8 cellular contexts compared by ENCODE assay signal in the genomic region with DNA sequence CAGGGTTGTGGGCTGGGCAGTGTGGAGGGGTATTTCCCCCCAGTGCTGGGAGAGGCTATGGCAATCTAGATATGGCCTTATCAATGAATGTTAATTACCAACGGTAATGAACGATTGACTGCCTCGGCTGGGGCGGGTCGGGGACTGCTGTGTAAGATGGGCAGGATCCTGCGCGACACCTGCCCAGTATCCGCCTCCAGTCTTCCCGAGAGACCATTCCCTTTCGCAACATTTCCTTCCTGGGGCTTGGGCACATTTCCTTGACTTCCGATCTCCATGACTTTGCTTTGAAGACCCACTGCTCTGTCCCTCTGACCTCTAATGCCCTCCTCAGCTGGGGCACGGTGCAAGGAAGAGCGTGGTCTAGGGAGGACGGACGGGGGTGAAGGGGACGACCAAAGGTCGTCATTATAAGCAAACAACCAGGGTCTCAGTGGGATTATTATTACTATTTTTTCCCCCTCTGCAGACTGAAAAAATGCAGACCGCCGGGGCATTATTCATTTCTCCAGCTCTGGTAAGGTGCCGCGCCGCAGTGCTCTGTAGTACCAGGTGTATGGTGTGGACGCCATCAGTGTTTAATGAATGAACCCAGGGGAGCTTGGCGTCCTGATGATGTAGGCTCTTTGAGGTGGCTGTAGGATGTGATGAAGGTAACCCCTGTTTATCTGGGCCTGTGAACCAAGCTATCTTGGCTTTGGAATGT. TPM values are rescaled to one million over a fixed set of nuclear protein-coding genes. Genes with fewer than 3 reads are reported as not detected.
DNase-seq lines count a peak whose midpoint lies in the region; ATAC-seq and TF ChIP-seq lines count a peak whose summit lies in the region.

No MANE protein-coding gene starts in this region.

- H3K4me2 ChIP-seq in hepatocyte: peak overlapping the region; percentile 96

- peak overlapping the region; percentile 88 for H3K4me3 Mint-ChIP-seq in activated CD8-positive, alpha-beta memory T cell treated with anti-CD3 and anti-CD28 coated beads, Interleukin-2, amount 10 ng/mL, durations not matched to agents 7 days and 5 days
- peak overlapping the region; percentile 94 for H3K4me3 Mint-ChIP-seq in activated CD8-positive, alpha-beta T cell treated with anti-CD3 and anti-CD28 coated beads for 36 hours

- POLR2A ChIA-PET in activated CD8-positive, alpha-beta T cell treated with anti-CD3 and anti-CD28 coated beads for 36 hours (lab: Charles Lee): interaction anchor here (1.0 to 3.6 kb wide), 8 partner anchors 10 to 71 kb away, joined by 3 to 62 read pairs (median 4); a partner anchor contains a TSS

- no peak for DNase-seq in activated CD8-positive, alpha-beta memory T cell treated with anti-CD3 and anti-CD28 coated beads, Interleukin-2, amount 10 ng/mL, durations not matched to agents 7 days and 5 days
- no peak for DNase-seq in activated CD8-positive, alpha-beta memory T cell treated with anti-CD3 and anti-CD28 coated beads for 24 hours
- peak; percentile 38 for DNase-seq in activated CD8-positive, alpha-beta T cell treated with anti-CD3 and anti-CD28 coated beads for 36 hours
- no peak for DNase-seq in hepatocyte (ENCODE audit: low spot score)
- DNase-seq in stimulated activated naive CD8-positive, alpha-beta T cell treated with anti-CD3 and anti-CD28 coated beads, Interleukin-15, Interleukin-2, amounts not matched to agents 100 U/mL and 50 U/mL, for 24 hours: peak; percentile 15
- no peak for DNase-seq in activated CD8-positive, alpha-beta memory T cell treated with anti-CD3 and anti-CD28 coated beads, Interleukin-2, amount 50 U/mL, for 48 hours
- no peak for DNase-seq in NCI-H2029 (lab: John Stamatoyannopoulos, UW)

- H3K4me1 Mint-ChIP-seq in activated CD8-positive, alpha-beta memory T cell treated with anti-CD3 and anti-CD28 coated beads, Interleukin-2, amount 10 ng/mL, durations not matched to agents 7 days and 5 days: peaks cover 43% of the 10 kb centered on the region
- peaks cover 26% of the 10 kb centered on the region for H3K4me1 Mint-ChIP-seq in activated CD8-positive, alpha-beta T cell treated with anti-CD3 and anti-CD28 coated beads for 36 hours (ENCODE audit: low read depth)

- ATAC-seq in activated CD8-positive, alpha-beta memory T cell treated with anti-CD3 and anti-CD28 coated beads, Interleukin-2, amount 10 ng/mL, durations not matched to agents 7 days and 5 days: no peak
- ATAC-seq in activated CD8-positive, alpha-beta T cell treated with anti-CD3 and anti-CD28 coated beads for 36 hours: no peak
- ATAC-seq in stimulated activated naive CD8-positive, alpha-beta T cell treated with anti-CD3 and anti-CD28 coated beads, Interleukin-15, Interleukin-2, amounts not matched to agents 100 U/mL and 50 U/mL, for 24 hours: no peak
- no peak for ATAC-seq in GM21737 (IDR thresholded peaks at IDR 0.05; ENCODE audit: unreplicated experiment)

- H3K9me2 ChIP-seq in hepatocyte (replicated peaks; ENCODE audit: insufficient read depth): no peaks in the 10 kb centered on the region

- H3K36me3 Mint-ChIP-seq in activated CD8-positive, alpha-beta memory T cell treated with anti-CD3 and anti-CD28 coated beads, Interleukin-2, amount 10 ng/mL, durations not matched to agents 7 days and 5 days: peaks cover 12% of the 10 kb centered on the region
- H3K36me3 Mint-ChIP-seq in activated CD8-positive, alpha-beta T cell treated with anti-CD3 and anti-CD28 coated beads for 36 hours (ENCODE audit: low read depth): peaks cover 42% of the 10 kb centered on the region

- H3K36me3 ChIP-seq in hepatocyte (replicated peaks; ENCODE audit: insufficient read depth, low read depth): no peaks in the 10 kb centered on the region

- CTCF ChIA-PET in activated CD8-positive, alpha-beta memory T cell treated with anti-CD3 and anti-CD28 coated beads, Interleukin-2, amount 10 ng/mL, durations not matched to agents 7 days and 5 days (lab: Charles Lee): interaction anchor here (0.9 to 3.8 kb wide), 11 partner anchors 9 to 299 kb away, joined by 3 to 29 read pairs (median 4); a partner anchor contains a TSS
- CTCF ChIA-PET in activated CD8-positive, alpha-beta T cell treated with anti-CD3 and anti-CD28 coated beads for 36 hours (lab: Charles Lee): interaction anchor here (0.9 to 4.4 kb wide), 9 partner anchors 9 to 257 kb away, joined by 3 to 23 read pairs (median 5); no protein-coding TSS in a partner anchor

- H3K9me3 ChIP-seq in hepatocyte (ENCODE audit: low read depth): no peaks in the 10 kb centered on the region

- peaks cover 17% of the 10 kb centered on the region for H3K79me2 ChIP-seq in hepatocyte

- H3K27ac Mint-ChIP-seq in activated CD8-positive, alpha-beta memory T cell treated with anti-CD3 and anti-CD28 coated beads, Interleukin-2, amount 10 ng/mL, durations not matched to agents 7 days and 5 days: peak overlapping the region; percentile 94
- peak overlapping the region; percentile 98 for H3K27ac Mint-ChIP-seq in activated CD8-positive, alpha-beta T cell treated with anti-CD3 and anti-CD28 coated beads for 36 hours

- H3K27me3 Mint-ChIP-seq in activated CD8-positive, alpha-beta memory T cell treated with anti-CD3 and anti-CD28 coated beads, Interleukin-2, amount 10 ng/mL, durations not matched to agents 7 days and 5 days: no peaks in the 10 kb centered on the region
- no peaks in the 10 kb centered on the region for H3K27me3 Mint-ChIP-seq in activated CD8-positive, alpha-beta T cell treated with anti-CD3 and anti-CD28 coated beads for 36 hours

- no peaks in the 10 kb centered on the region for H3K9me3 Mint-ChIP-seq in activated CD8-positive, alpha-beta memory T cell treated with anti-CD3 and anti-CD28 coated beads, Interleukin-2, amount 10 ng/mL, durations not matched to agents 7 days and 5 days (ENCODE audit: low read depth)
- H3K9me3 Mint-ChIP-seq in activated CD8-positive, alpha-beta T cell treated with anti-CD3 and anti-CD28 coated beads for 36 hours: no peaks in the 10 kb centered on the region

- 2% methylated on average over 24 of the region's 24 CpGs for WGBS in hepatocyte (ENCODE audit: low lambda C conversion rate, missing lambda C conversion rate)

- H3K27me3 ChIP-seq in hepatocyte: no peaks in the 10 kb centered on the region

- peaks cover 15% of the 10 kb centered on the region for H3K4me1 ChIP-seq in hepatocyte (ENCODE audit: insufficient read depth)

- H4K20me1 ChIP-seq in hepatocyte (ENCODE audit: insufficient read depth, poor library complexity, severe bottlenecking): no peaks in the 10 kb centered on the region

- H3K27ac ChIP-seq in hepatocyte: peak overlapping the region; percentile 81

- peak overlapping the region; percentile 25 for H3K4me3 ChIP-seq in hepatocyte

- H2AFZ ChIP-seq in hepatocyte: peak overlapping the region; percentile 15

- TF ChIP-seq CTCF in activated CD8-positive, alpha-beta T cell treated with anti-CD3 and anti-CD28 coated beads for 36 hours (IDR thresholded peaks at IDR 0.05): no peak
- TF ChIP-seq CTCF in hepatocyte (IDR thresholded peaks at IDR 0.05; ENCODE audit: poor library complexity): no peak

- intact Hi-C loops in activated CD8-positive, alpha-beta T cell treated with anti-CD3 and anti-CD28 coated beads for 36 hours (cut with micrococcal nuclease): loop anchor here (5.0 kb wide), 1 partner anchor 139 kb away; no protein-coding TSS in a partner anchor

RNA-seq across cellular contexts. Expression of a gene that starts 0.5 kb away (rescaled TPM):
- 100 to 1,000 TPM in 1 of 2 experiments, 10 to 100 TPM in 1; 78.2 to 103 TPM for total RNA-seq in activated CD8-positive, alpha-beta memory T cell treated with anti-CD3 and anti-CD28 coated beads, Interleukin-2, amount 10 ng/mL, durations not matched to agents 7 days and 5 days
- 100 to 1,000 TPM; 125 to 131 TPM for total RNA-seq in activated CD8-positive, alpha-beta T cell treated with anti-CD3 and anti-CD28 coated beads for 36 hours
- 91.6 and 107 TPM in 2 replicates for total RNA-seq in hepatocyte
- polyA plus RNA-seq in hepatocyte: 197 and 223 TPM in 2 replicates

RNA-seq across cellular contexts. Expression of a gene that starts 15.1 kb away (rescaled TPM):
- 10 to 100 TPM; 73.7 to 90.6 TPM for total RNA-seq in activated CD8-positive, alpha-beta memory T cell treated with anti-CD3 and anti-CD28 coated beads, Interleukin-2, amount 10 ng/mL, durations not matched to agents 7 days and 5 days
- 10 to 100 TPM; 71.1 to 74.3 TPM for total RNA-seq in activated CD8-positive, alpha-beta T cell treated with anti-CD3 and anti-CD28 coated beads for 36 hours
- 62.3 and 63.3 TPM in 2 replicates for total RNA-seq in hepatocyte
- polyA plus RNA-seq in hepatocyte: 66.7 and 73.7 TPM in 2 replicates

RNA-seq across cellular contexts. Expression of a gene that starts 51.5 kb away (rescaled TPM):
- total RNA-seq in activated CD8-positive, alpha-beta memory T cell treated with anti-CD3 and anti-CD28 coated beads, Interleukin-2, amount 10 ng/mL, durations not matched to agents 7 days and 5 days: 100 to 1,000 TPM; 125 to 127 TPM
- total RNA-seq in activated CD8-positive, alpha-beta T cell treated with anti-CD3 and anti-CD28 coated beads for 36 hours: 10 to 100 TPM; 87.5 to 99.7 TPM
- 91.5 and 101 TPM in 2 replicates for total RNA-seq in hepatocyte
- polyA plus RNA-seq in hepatocyte: 195 and 227 TPM in 2 replicates

Comparison
In these comparisons a context has a peak if more than half of its experiments do, and no peak if none do; other contexts are left out.
1. DNase-seq: peak in activated CD8-positive, alpha-beta T cell treated with anti-CD3 and anti-CD28 coated beads for 36 hours (single experiment) and stimulated activated naive CD8-positive, alpha-beta T cell treated with anti-CD3 and anti-CD28 coated beads, Interleukin-15, Interleukin-2, amounts not matched to agents 100 U/mL and 50 U/mL, for 24 hours (single experiment); none in activated CD8-positive, alpha-beta memory T cell treated with anti-CD3 and anti-CD28 coated beads, Interleukin-2, amount 10 ng/mL, durations not matched to agents 7 days and 5 days (single experiment), activated CD8-positive, alpha-beta memory T cell treated with anti-CD3 and anti-CD28 coated beads for 24 hours (single experiment), hepatocyte (single experiment), activated CD8-positive, alpha-beta memory T cell treated with anti-CD3 and anti-CD28 coated beads, Interleukin-2, amount 50 U/mL, for 48 hours (single experiment) and NCI-H2029 (single experiment).